8 cellular contexts compared by ENCODE assay signal in genomic region chr3:185363662-185364203, GRCh38. TPM values are rescaled to one million over a fixed set of nuclear protein-coding genes. Genes with fewer than 3 reads are reported as not detected.
DNase-seq lines count a peak whose midpoint lies in the region; ATAC-seq and TF ChIP-seq lines count a peak whose summit lies in the region.

No MANE protein-coding gene starts in this region.

- H3K27me3 ChIP-seq in CD8-positive, alpha-beta T cell (ENCODE audit: insufficient read depth, low read length), result peaks cover 12% of the 10 kb centered on the region
- H3K27me3 ChIP-seq in SK-N-SH (ENCODE audit: insufficient read depth), result no peaks in the 10 kb centered on the region

- no peak overlapping the region for H3K27ac ChIP-seq in CD8-positive, alpha-beta T cell (ENCODE audit: low read depth, low read length)
- H3K27ac ChIP-seq in SK-N-SH (ENCODE audit: low read depth in 2 of 2, low read length in 1 of 2), result peak overlapping the region; percentile 43 to 49; a peak in 2 of 4 replicates

- no peak for TF ChIP-seq CTCF in CD8-positive, alpha-beta T cell (IDR thresholded peaks at IDR 0.05)
- TF ChIP-seq CTCF in SK-N-SH (IDR thresholded peaks at IDR 0.05), result no peak
- TF ChIP-seq CTCF in fibroblast of villous mesenchyme (IDR thresholded peaks at IDR 0.05; ENCODE audit: insufficient read depth, low read depth, low read length), result no peak
- no peak for TF ChIP-seq CTCF in GM10266 (IDR thresholded peaks at IDR 0.05; ENCODE audit: control insufficient read depth, insufficient read depth, low read depth, missing control alignments)

- no peak overlapping the region for H3K27ac Mint-ChIP-seq in CD8-positive, alpha-beta T cell

- no peaks in the 10 kb centered on the region for H3K36me3 Mint-ChIP-seq in CD8-positive, alpha-beta T cell

- ATAC-seq in CD8-positive, alpha-beta T cell, result no peak
- ATAC-seq in HG02678 (IDR thresholded peaks at IDR 0.05; ENCODE audit: unreplicated experiment), result peak; percentile 32

- POLR2A ChIA-PET in CD8-positive, alpha-beta T cell (lab: Charles Lee), result no interaction called here
- POLR2A ChIA-PET in SK-N-SH (lab: Yijun Ruan, JAX), result no interaction called here

- TF ChIP-seq RAD21 in SK-N-SH (IDR thresholded peaks at IDR 0.05; ENCODE audit: low read length), result no peak

- no peak for DNase-seq in CD8-positive, alpha-beta T cell
- DNase-seq in SK-N-SH, result no peak
- DNase-seq in fibroblast of villous mesenchyme (ENCODE audit: low read depth), result no peak
- DNase-seq in pons (ENCODE audit: low spot score), result peak; percentile 63
- DNase-seq in activated CD4-positive, CD25-positive, alpha-beta regulatory T cell (lab: John Stamatoyannopoulos, UW), result no peak
- no peak for DNase-seq in activated CD8-positive, alpha-beta memory T cell treated with anti-CD3 and anti-CD28 coated beads, Interleukin-2, amount 50 U/mL, for 4 hours
- no peak for DNase-seq in GM10266 (ENCODE audit: extremely low spot score)

- TF ChIP-seq EP300 in SK-N-SH (IDR thresholded peaks at IDR 0.05; ENCODE audit: borderline replicate concordance in 1 of 2, low read depth in 1 of 2, low read length in 1 of 2), result no peak

- peak overlapping the region; percentile 29 for H3K4me3 ChIP-seq in CD8-positive, alpha-beta T cell (ENCODE audit: low read depth, low read length)
- peak overlapping the region; percentile 57 to 67 for H3K4me3 ChIP-seq in SK-N-SH (ENCODE audit: low read depth in 2 of 2, low read length in 1 of 2)
- peak overlapping the region; percentile 58 for H3K4me3 ChIP-seq in fibroblast of villous mesenchyme (ENCODE audit: low read depth, low read length)

- no peaks in the 10 kb centered on the region for H3K9me2 ChIP-seq in SK-N-SH

- peak overlapping the region; percentile 47; the same call in 1 of the 2 replicates for H3K9ac ChIP-seq in SK-N-SH

- H3K36me3 ChIP-seq in CD8-positive, alpha-beta T cell (ENCODE audit: insufficient read depth, low read length), result no peaks in the 10 kb centered on the region
- no peaks in the 10 kb centered on the region for H3K36me3 ChIP-seq in SK-N-SH (replicated peaks in 1 of 2; ENCODE audit: control insufficient read depth in 1 of 2, insufficient read depth in 2 of 2, low read length in 1 of 2)

- no peaks in the 10 kb centered on the region for H3K79me2 ChIP-seq in SK-N-SH (ENCODE audit: insufficient read depth)

- intact Hi-C loops in CD8-positive, alpha-beta T cell (cut with DNase I, micrococcal nuclease), result no loop called here

- H3F3A ChIP-seq in SK-N-SH (replicated peaks; ENCODE audit: insufficient read depth), result peaks cover 6% of the 10 kb centered on the region

- peak overlapping the region; percentile 88 for H2AFZ ChIP-seq in SK-N-SH (ENCODE audit: low read depth)

- 5% methylated on average over 8 of the region's 8 CpGs for WGBS in SK-N-SH (ENCODE audit: low lambda C conversion rate)

- H3K4me1 Mint-ChIP-seq in CD8-positive, alpha-beta T cell (ENCODE audit: low read depth), result peaks cover 13% of the 10 kb centered on the region

- H3K4me2 ChIP-seq in SK-N-SH, result peak overlapping the region; percentile 93

- CTCF ChIA-PET in CD8-positive, alpha-beta T cell (lab: Charles Lee), result interaction anchor here (1.7 kb wide), 1 partner anchor 10 kb away, joined by 5 read pairs; no protein-coding TSS in a partner anchor
- CTCF ChIA-PET in SK-N-SH (lab: Yijun Ruan, JAX), result interaction anchor here (1.0 to 2.2 kb wide), 6 partner anchors 9 to 212 kb away, joined by 3 to 15 read pairs (median 4); no protein-coding TSS in a partner anchor

- peaks cover 47% of the 10 kb centered on the region for H3K27me3 Mint-ChIP-seq in CD8-positive, alpha-beta T cell (ENCODE audit: low read depth)

- H3K9me3 ChIP-seq in CD8-positive, alpha-beta T cell (ENCODE audit: low read length), result no peaks in the 10 kb centered on the region
- H3K9me3 ChIP-seq in SK-N-SH, result no peaks in the 10 kb centered on the region

- peak overlapping the region; percentile 67 for H3K4me3 Mint-ChIP-seq in CD8-positive, alpha-beta T cell

- H4K20me1 ChIP-seq in SK-N-SH (ENCODE audit: insufficient read depth), result no peaks in the 10 kb centered on the region

- H3K9me3 Mint-ChIP-seq in CD8-positive, alpha-beta T cell, result no peaks in the 10 kb centered on the region

- peaks cover 9% of the 10 kb centered on the region for H3K4me1 ChIP-seq in CD8-positive, alpha-beta T cell (ENCODE audit: insufficient read depth, low read length)
- H3K4me1 ChIP-seq in SK-N-SH (ENCODE audit: control insufficient read depth in 1 of 2, insufficient read depth in 2 of 2, low read depth in 1 of 2, low read length in 1 of 2), result peaks cover 0 to 13% of the 10 kb centered on the region in 2 experiments; a peak in 2 of 4 replicates

TF ChIP-seq in SK-N-SH, 30 proteins besides CTCF, POLR2A, EP300 and RAD21:
- TF ChIP-seq USF1 (IDR thresholded peaks at IDR 0.05; ENCODE audit: borderline replicate concordance, low read depth) (no peak), TEAD4 (IDR thresholded peaks at IDR 0.05; ENCODE audit: borderline replicate concordance, insufficient read depth) (no peak), IRF3 (IDR thresholded peaks at IDR 0.05; ENCODE audit: low read depth, low read length) (no peak), ELF1 (IDR thresholded peaks at IDR 0.05) (no peak), NFIC (IDR thresholded peaks at IDR 0.05; ENCODE audit: borderline replicate concordance) (no peak), RCOR1 (IDR thresholded peaks at IDR 0.05; ENCODE audit: low read length) (no peak), RFX5 (IDR thresholded peaks at IDR 0.05; ENCODE audit: low read length) (no peak), PBX3 (IDR thresholded peaks at IDR 0.05) (no peak), MXI1 (IDR thresholded peaks at IDR 0.05; ENCODE audit: low read depth, low read length) (no peak), YY1 (IDR thresholded peaks at IDR 0.05; ENCODE audit: low read depth) (no peak), JUND (IDR thresholded peaks at IDR 0.05) (no peak), GABPA (IDR thresholded peaks at IDR 0.05; ENCODE audit: low read depth) (no peak), GATA2 (CRISPR knock-in tag; IDR thresholded peaks at IDR 0.05) (no peak), FOXJ3 (CRISPR knock-in tag; IDR thresholded peaks at IDR 0.05) (no peak)

RNA-seq across cellular contexts. Expression of gene MAP3K13, which starts 0.8 kb away (rescaled TPM):
- total RNA-seq in CD8-positive, alpha-beta T cell, result 1 to 10 TPM; 5.7 to 8.5 TPM
- polyA plus RNA-seq in SK-N-SH (2012; rRNA removed), result 9.1 and 12.0 TPM in 2 replicates
- polyA plus RNA-seq in SK-N-SH (2012; cell fraction: cytosol; rRNA removed), result 15.3 and 18.1 TPM in 2 replicates
- 3.6 and 5.0 TPM in 2 replicates for polyA plus RNA-seq in SK-N-SH (2012; cell fraction: nucleus; rRNA removed)
- 11.6 and 22.9 TPM in 2 replicates for total RNA-seq in fibroblast of villous mesenchyme
